In the genomic region with DNA sequence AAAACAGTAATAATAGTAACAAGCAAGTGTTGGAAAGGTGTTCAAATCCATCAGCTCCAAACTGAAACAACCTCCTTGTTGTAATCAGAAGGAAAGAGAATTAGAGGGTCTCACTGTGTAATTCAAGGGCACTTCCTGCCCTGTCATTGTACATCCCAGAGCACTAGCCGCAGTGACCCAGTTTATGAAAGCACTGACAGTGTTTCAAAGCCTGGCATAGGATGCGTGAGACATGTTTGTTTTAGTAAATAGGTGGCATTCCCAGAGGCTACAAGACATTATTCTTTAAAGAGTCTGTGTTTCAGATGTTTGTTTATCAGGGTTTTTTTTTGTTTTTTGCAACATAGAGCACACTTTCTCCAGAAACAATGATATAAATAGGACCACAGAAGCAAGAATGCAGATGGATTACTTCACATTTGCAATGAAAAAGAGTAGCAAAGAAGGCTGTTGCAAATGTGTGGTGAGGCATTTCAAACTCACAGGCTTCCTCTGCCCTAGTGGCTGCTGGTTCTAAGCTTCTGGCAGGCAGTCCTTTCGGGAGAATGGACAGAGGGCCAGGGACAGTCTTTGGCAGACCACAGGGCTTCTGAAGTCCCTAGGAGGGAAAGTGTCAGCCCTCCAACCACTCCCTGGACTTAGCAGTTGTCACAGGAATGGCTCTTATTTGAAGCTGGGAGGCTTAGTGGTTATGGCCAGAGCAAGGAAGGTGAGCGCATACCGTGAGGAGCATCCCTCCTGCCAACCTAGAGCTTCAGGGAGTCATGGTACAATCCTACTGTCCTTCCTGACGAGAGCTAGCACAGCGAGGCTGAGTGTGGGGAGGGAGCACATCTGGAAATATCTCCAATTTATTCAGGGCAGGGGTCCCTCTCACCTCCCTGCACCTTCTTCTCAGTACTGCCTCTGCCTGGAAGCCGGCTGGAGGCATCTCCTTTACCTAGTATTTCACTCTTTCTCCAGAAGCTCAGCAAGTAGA, we compare ENCODE assay signal across 9 cellular contexts. TPM values are rescaled to one million over a fixed set of nuclear protein-coding genes. Genes with fewer than 3 reads are reported as not detected.
DNase-seq lines count a peak whose midpoint lies in the region; ATAC-seq and TF ChIP-seq lines count a peak whose summit lies in the region.
"Had no signal": no experiment of that assay in that cellular context is flagged by ENCODE, and none has a peak within 500 bp of the region (broad histone marks: within the 10 kb centered on the region; RNA-seq: fewer than 3 reads in every experiment).

No MANE protein-coding gene starts in this region.

- intact Hi-C loops in heart left ventricle (cut with DNase I): no loop called here
- intact Hi-C loops in aorta (cut with DNase I): no loop called here
- intact Hi-C loops in stomach (cut with DNase I; ENCODE audit: low total_unique reads): no loop called here

- no peak overlapping the region for H3K4me3 ChIP-seq in cardiac muscle cell
- H3K4me3 ChIP-seq in heart left ventricle: peak overlapping the region in 2 of 12 donors; percentile 13 to 26
- no peak overlapping the region for H3K4me3 ChIP-seq in HUES64 (ENCODE audit: low read length)
- H3K4me3 ChIP-seq in endodermal cell (ENCODE audit: low read length): no peak overlapping the region
- no peak overlapping the region for H3K4me3 ChIP-seq in aorta (ENCODE audit: low read length in 2 of 2)
- no peak overlapping the region for H3K4me3 ChIP-seq in stomach
- H3K4me3 ChIP-seq: SJCRH30 had no signal

- H3K27me3 ChIP-seq in cardiac muscle cell: no peaks in the 10 kb centered on the region
- no peaks in the 10 kb centered on the region for H3K27me3 ChIP-seq in heart left ventricle
- no peaks in the 10 kb centered on the region for H3K27me3 ChIP-seq in HUES64 (ENCODE audit: insufficient read depth, low read length)
- no peaks in the 10 kb centered on the region for H3K27me3 ChIP-seq in endodermal cell (ENCODE audit: control insufficient read depth, insufficient read depth, low read length, poor library complexity, severe bottlenecking)
- H3K27me3 ChIP-seq in aorta (ENCODE audit: control insufficient read depth in 1 of 2, insufficient read depth in 2 of 2, low read length in 1 of 2): no peaks in the 10 kb centered on the region
- no peaks in the 10 kb centered on the region for H3K27me3 ChIP-seq in stomach
- H3K27me3 ChIP-seq: SJCRH30 had no signal

- no peak for TF ChIP-seq EP300 in stomach (IDR thresholded peaks at IDR 0.05)

- peaks cover 21% of the 10 kb centered on the region for H3K4me1 ChIP-seq in cardiac muscle cell (ENCODE audit: low read depth)
- H3K4me1 ChIP-seq in heart left ventricle: peaks cover 0 to 15% (median 0%) of the 10 kb centered on the region in 12 donors
- peaks cover 22% of the 10 kb centered on the region for H3K4me1 ChIP-seq in HUES64 (ENCODE audit: insufficient read depth, low read length)
- no peaks in the 10 kb centered on the region for H3K4me1 ChIP-seq in endodermal cell (ENCODE audit: control insufficient read depth, insufficient read depth, low read length)
- no peaks in the 10 kb centered on the region for H3K4me1 ChIP-seq in aorta (ENCODE audit: control insufficient read depth in 1 of 2, insufficient read depth in 2 of 2, low read length in 2 of 2)
- peaks cover 0 to 13% (median 6%) of the 10 kb centered on the region in 4 donors for H3K4me1 ChIP-seq in stomach
- H3K4me1 ChIP-seq: SJCRH30 had no signal

- no peak for TF ChIP-seq CTCF in cardiac muscle cell (IDR thresholded peaks at IDR 0.05; ENCODE audit: low read depth, low read length)
- TF ChIP-seq CTCF in heart left ventricle (IDR thresholded peaks at IDR 0.05): no peak
- TF ChIP-seq CTCF in endodermal cell (conservative IDR thresholded peaks at IDR 0.05): peak; percentile 19
- no peak for TF ChIP-seq CTCF in stomach (IDR thresholded peaks at IDR 0.05)

- H3K9me3 Mint-ChIP-seq in endodermal cell: peaks cover 4% of the 10 kb centered on the region

- TF ChIP-seq POLR2A in heart left ventricle (IDR thresholded peaks at IDR 0.05): no peak
- no peak for TF ChIP-seq POLR2A in stomach (IDR thresholded peaks at IDR 0.05)

- no peak overlapping the region for H3K27ac Mint-ChIP-seq in endodermal cell

- H3K36me3 ChIP-seq in cardiac muscle cell (no peaks in the 10 kb centered on the region), heart left ventricle (no peaks in the 10 kb centered on the region), HUES64 (ENCODE audit: insufficient read depth, low read length) (no peaks in the 10 kb centered on the region), endodermal cell (ENCODE audit: control insufficient read depth, insufficient read depth, low read length) (no peaks in the 10 kb centered on the region), aorta (ENCODE audit: control insufficient read depth in 1 of 2, insufficient read depth in 2 of 2, low read length in 1 of 2) (no peaks in the 10 kb centered on the region), stomach (no peaks in the 10 kb centered on the region)
- H3K36me3 ChIP-seq: SJCRH30 had no signal

- ATAC-seq in heart left ventricle (no peak), aorta (ENCODE audit: low FRiP score) (peak; percentile 46)

- no peaks in the 10 kb centered on the region for H3K27me3 Mint-ChIP-seq in endodermal cell (ENCODE audit: insufficient read depth)

- H3K9ac ChIP-seq in HUES64 (ENCODE audit: low read depth, low read length) (no peak overlapping the region), endodermal cell (ENCODE audit: extremely low read depth, low read length, poor library complexity, severe bottlenecking) (no peak overlapping the region)

- peak overlapping the region; percentile 87 for H3K27ac ChIP-seq in cardiac muscle cell
- H3K27ac ChIP-seq in heart left ventricle: peak overlapping the region in 2 of 12 donors; percentile 13 to 39
- H3K27ac ChIP-seq in HUES64 (ENCODE audit: low read depth, low read length): 0 out of 2 replicates have a peak overlapping the region, but pooled peaks have one; percentile 38
- H3K27ac ChIP-seq in endodermal cell (ENCODE audit: low read depth, low read length): no peak overlapping the region
- H3K27ac ChIP-seq in aorta (ENCODE audit: low read depth in 1 of 2, low read length in 2 of 2): no peak overlapping the region
- H3K27ac ChIP-seq in stomach: no peak overlapping the region
- H3K27ac ChIP-seq: SJCRH30 had no signal

- DNase-seq in cardiac muscle cell (ENCODE audit: low read depth in 1 of 2, low spot score in 1 of 2) (peak in 1 of 2 donors; percentile 23), heart left ventricle (no peak), endodermal cell (peak; percentile 60), aorta (peak in 1 of 2 donors; percentile 21), HuH-7.5 (ENCODE audit: low spot score) (no peak), NCI-H82 (lab: John Stamatoyannopoulos, UW) (no peak), stomach (no peak)
- DNase-seq: SJCRH30 had no signal

- no peaks in the 10 kb centered on the region for H3K36me3 Mint-ChIP-seq in endodermal cell (ENCODE audit: low read depth)

- H3K9me3 ChIP-seq in cardiac muscle cell (ENCODE audit: low read depth): no peaks in the 10 kb centered on the region
- peaks cover 0 to 9% (median 0%) of the 10 kb centered on the region in 12 donors for H3K9me3 ChIP-seq in heart left ventricle
- peaks cover 4% of the 10 kb centered on the region; the same call in 1 of the 2 replicates for H3K9me3 ChIP-seq in HUES64 (ENCODE audit: insufficient read depth, low read depth, low read length)
- H3K9me3 ChIP-seq in endodermal cell (ENCODE audit: control insufficient read depth, low read length): peaks cover 10% of the 10 kb centered on the region
- no peaks in the 10 kb centered on the region for H3K9me3 ChIP-seq in aorta (ENCODE audit: control insufficient read depth, low read length)
- no peaks in the 10 kb centered on the region for H3K9me3 ChIP-seq in stomach
- H3K9me3 ChIP-seq: SJCRH30 had no signal

- H3K4me3 Mint-ChIP-seq in endodermal cell: no peak overlapping the region

- WGBS in heart left ventricle, 4 donors: 58 to 66% (median 62%) methylated on average over 8 of the region's 8 CpGs
- 72% methylated on average over 8 of the region's 8 CpGs for WGBS in HUES64
- 83 to 94% methylated on average over 3 to 8 of the region's 8 CpGs for WGBS in endodermal cell (ENCODE audit: insufficient coverage in 1 of 2, insufficient read length in 1 of 2), 2 experiments
- 53 to 57% methylated on average over 8 of the region's 8 CpGs for WGBS in aorta, 2 donors
- 64 to 74% (median 70%) methylated on average over 7 to 8 of the region's 8 CpGs for WGBS in stomach, 5 donors

- peaks cover 9% of the 10 kb centered on the region for H3K4me1 Mint-ChIP-seq in endodermal cell

RNA-seq across cellular contexts. Expression of a gene that starts 31.4 kb away (rescaled TPM):
- total RNA-seq in cardiac muscle cell: 71.4 and 115 TPM in 2 replicates
- polyA plus RNA-seq in cardiac muscle cell: 22.2 and 37.1 TPM in 2 replicates
- total RNA-seq in heart left ventricle: 10 to 100 TPM; 17.8 to 46.8 (median 33.8) TPM
- polyA plus RNA-seq in heart left ventricle: 10 to 100 TPM; 12.8 to 36.7 TPM
- 4.8 TPM for polyA plus RNA-seq in HUES64 (2013, experiment 1 of 2)
- 6.3 TPM for polyA plus RNA-seq in HUES64 (2013, experiment 2 of 2)
- total RNA-seq in endodermal cell: 10 to 100 TPM; 27.1 to 34.3 TPM
- 14.8 TPM for polyA plus RNA-seq in endodermal cell (2013, experiment 1 of 2)
- polyA plus RNA-seq in endodermal cell (2013, experiment 2 of 2): 14.7 TPM
- total RNA-seq in aorta: 10 to 100 TPM; 23.2 to 24.2 TPM
- polyA plus RNA-seq in aorta: 10 to 100 TPM in 1 of 2 donors, 1 to 10 TPM in 1; 9.6 to 12.9 TPM
- 10 to 100 TPM in 4 of 5 donors, 1 to 10 TPM in 1; 7.2 to 73.4 (median 40.6) TPM for total RNA-seq in stomach
- 10 to 100 TPM in 1 of 3 donors, 1 to 10 TPM in 2; 7.8 to 20.2 (median 9.5) TPM for polyA plus RNA-seq in stomach

Comparison
In these comparisons a context has a peak if more than half of its experiments do, and no peak if none do; other contexts are left out.
1. H3K27ac ChIP-seq: peak in cardiac muscle cell (single experiment) and HUES64 (single experiment); none in endodermal cell (single experiment), aorta (0 of 2) and stomach (0 of 5).